ENCODE assay signal across 11 cellular contexts in genomic region chr6:12309070-12309469, GRCh38.
"Had no signal": no experiment of that assay in that cellular context is flagged by ENCODE, and none has a peak within 500 bp of the region (broad histone marks: within the 10 kb centered on the region; RNA-seq: fewer than 3 reads in every experiment).

No MANE protein-coding gene starts in this region.

- ATAC-seq: GM23338, HCT116 had no signal

- H3K36me3 ChIP-seq: HAP-1 had no signal

- H3K9ac ChIP-seq: GM23248 had no signal

- H3K9me3 ChIP-seq: HAP-1 had no signal

- H3K4me1 ChIP-seq: HAP-1 had no signal

- FAIRE-seq: H1, H54 had no signal

- H2AFZ ChIP-seq: GM23248, GM23338 had no signal

- DNase-seq: GM23248, GOT3, H7, H9, HCEC 1CT, HFFc6 had no signal

- H3K4me3 ChIP-seq: GM23248, GM23338, HAP-1 had no signal

- H3K27ac ChIP-seq: GM23248 had no signal

- H3K4me2 ChIP-seq: GM23338 had no signal
